In genomic region chr14:98926151-98926550, GRCh38 we compare ENCODE assay signal across 15 cellular contexts.
DNase-seq lines count a peak whose midpoint lies in the region; ATAC-seq, FAIRE-seq and TF ChIP-seq lines count a peak whose summit lies in the region.
"Had no signal": no experiment of that assay in that cellular context is flagged by ENCODE, and none has a peak within 500 bp of the region (broad histone marks: within the 10 kb centered on the region; RNA-seq: fewer than 3 reads in every experiment).

No MANE protein-coding gene starts in this region.

- no CpG with 5 or more reads among the region's 11 CpGs for WGBS in neuronal stem cell (ENCODE audit: extremely low coverage in 2 of 2, insufficient read length in 2 of 2, insufficient replicate concordance in 1 of 2), 2 donors

- H4K91ac ChIP-seq in neuronal stem cell (ENCODE audit: low read depth, low read length, poor library complexity), result no peak overlapping the region

- no peak overlapping the region for H2BK5ac ChIP-seq in neuronal stem cell (ENCODE audit: low read length)

- H3K27ac Mint-ChIP-seq in CD4-positive, CD25-positive, alpha-beta regulatory T cell, result peak overlapping the region; percentile 84 to 94 (median 92)
- H3K27ac Mint-ChIP-seq in activated naive CD4-positive, alpha-beta T cell treated with anti-CD3 and anti-CD28 coated beads, Interleukin-2, amount 10 ng/mL, durations not matched to agents 7 days and 5 days, result peak overlapping the region; percentile 82
- H3K27ac Mint-ChIP-seq: memory B cell had no signal

- peaks cover 0 to 9% (median 3%) of the 10 kb centered on the region in 7 donors for H3K9me3 Mint-ChIP-seq in CD4-positive, CD25-positive, alpha-beta regulatory T cell
- peaks cover 11% of the 10 kb centered on the region for H3K9me3 Mint-ChIP-seq in activated naive CD4-positive, alpha-beta T cell treated with anti-CD3 and anti-CD28 coated beads, Interleukin-2, amount 10 ng/mL, durations not matched to agents 7 days and 5 days

- no peak overlapping the region for H3K27ac ChIP-seq in CD4-positive, CD25-positive, alpha-beta regulatory T cell (ENCODE audit: insufficient read depth, low read length, poor library complexity, severe bottlenecking)
- H3K27ac ChIP-seq in neuronal stem cell (replicated peaks; ENCODE audit: low read length), result no peak overlapping the region
- H3K27ac ChIP-seq: ascending aorta, thoracic aorta had no signal

- peak overlapping the region in 3 of 4 donors; percentile 42 to 68 (median 63) for H3K4me3 Mint-ChIP-seq in CD4-positive, CD25-positive, alpha-beta regulatory T cell
- H3K4me3 Mint-ChIP-seq in activated naive CD4-positive, alpha-beta T cell treated with anti-CD3 and anti-CD28 coated beads, Interleukin-2, amount 10 ng/mL, durations not matched to agents 7 days and 5 days, result no peak overlapping the region
- H3K4me3 Mint-ChIP-seq: memory B cell had no signal

- H3K4me2 ChIP-seq in neuronal stem cell (ENCODE audit: insufficient read depth, low read length, poor library complexity, severe bottlenecking), result no peak overlapping the region

- H3K4me1 Mint-ChIP-seq in CD4-positive, CD25-positive, alpha-beta regulatory T cell, result peaks cover 5 to 55% (median 19%) of the 10 kb centered on the region in 4 donors
- H3K4me1 Mint-ChIP-seq in activated naive CD4-positive, alpha-beta T cell treated with anti-CD3 and anti-CD28 coated beads, Interleukin-2, amount 10 ng/mL, durations not matched to agents 7 days and 5 days, result peaks cover 44% of the 10 kb centered on the region
- H3K4me1 Mint-ChIP-seq: memory B cell had no signal

- no peak overlapping the region for H3K14ac ChIP-seq in neuronal stem cell (ENCODE audit: low read length)

- H2BK15ac ChIP-seq in neuronal stem cell (ENCODE audit: low read length), result no peak overlapping the region

- CTCF ChIA-PET in activated naive CD4-positive, alpha-beta T cell treated with anti-CD3 and anti-CD28 coated beads, Interleukin-2, amount 10 ng/mL, durations not matched to agents 7 days and 5 days (lab: Charles Lee), result no interaction called here

- H3K27me3 ChIP-seq in CD4-positive, CD25-positive, alpha-beta regulatory T cell (ENCODE audit: control insufficient read depth, insufficient read depth, low read length), result no peaks in the 10 kb centered on the region
- H3K27me3 ChIP-seq in neuronal stem cell (ENCODE audit: control insufficient read depth in 3 of 3, insufficient read depth in 3 of 3, low read depth in 1 of 3, low read length in 3 of 3), result no peaks in the 10 kb centered on the region
- H3K27me3 ChIP-seq: ascending aorta had no signal

- no peaks in the 10 kb centered on the region for H3K36me3 ChIP-seq in CD4-positive, CD25-positive, alpha-beta regulatory T cell (ENCODE audit: control insufficient read depth, insufficient read depth, low read length)
- no peaks in the 10 kb centered on the region for H3K36me3 ChIP-seq in neuronal stem cell (replicated peaks in 1 of 2; ENCODE audit: control insufficient read depth in 2 of 2, insufficient read depth in 2 of 2, low read length in 2 of 2)
- H3K36me3 ChIP-seq: ascending aorta, thoracic aorta had no signal

- peak in 2 of 3 donors; percentile 44 to 77 for DNase-seq in CD4-positive, CD25-positive, alpha-beta regulatory T cell
- DNase-seq in T-helper 22 cell (ENCODE audit: low read depth) (peak; percentile 10), neuronal stem cell (ENCODE audit: low spot score) (no peak), RCC 7860 (ENCODE audit: low spot score) (no peak), T-helper 9 cell (no peak), G401 (ENCODE audit: low spot score) (no peak), D721Med (ENCODE audit: insufficient read length, low spot score) (no peak)
- DNase-seq in activated naive CD4-positive, alpha-beta T cell treated with anti-CD3 and anti-CD28 coated beads, Interleukin-2, amount 10 ng/mL, durations not matched to agents 7 days and 5 days, result peak; percentile 66
- DNase-seq: KG1, NCI-H1436 treated with DMSO at 0.1 percent for 48 hours, NCI-H446 had no signal

- peaks cover 10% of the 10 kb centered on the region for H3K36me3 Mint-ChIP-seq in CD4-positive, CD25-positive, alpha-beta regulatory T cell
- no peaks in the 10 kb centered on the region for H3K36me3 Mint-ChIP-seq in activated naive CD4-positive, alpha-beta T cell treated with anti-CD3 and anti-CD28 coated beads, Interleukin-2, amount 10 ng/mL, durations not matched to agents 7 days and 5 days
- H3K36me3 Mint-ChIP-seq: memory B cell had no signal

- H3K27me3 Mint-ChIP-seq in CD4-positive, CD25-positive, alpha-beta regulatory T cell, result peaks cover 6% of the 10 kb centered on the region
- no peaks in the 10 kb centered on the region for H3K27me3 Mint-ChIP-seq in activated naive CD4-positive, alpha-beta T cell treated with anti-CD3 and anti-CD28 coated beads, Interleukin-2, amount 10 ng/mL, durations not matched to agents 7 days and 5 days
- H3K27me3 Mint-ChIP-seq: memory B cell had no signal

- H2AK5ac ChIP-seq in neuronal stem cell (ENCODE audit: low read depth, low read length), result no peak overlapping the region

- peak; percentile 52 to 72 for ATAC-seq in CD4-positive, CD25-positive, alpha-beta regulatory T cell (ENCODE audit: low read depth in 2 of 2)

- no peak overlapping the region for H3K4ac ChIP-seq in neuronal stem cell (ENCODE audit: low read length)

- TF ChIP-seq CTCF in D721Med (IDR thresholded peaks at IDR 0.05; ENCODE audit: insufficient read depth, missing control alignments), result no peak

- no peak overlapping the region for H4K8ac ChIP-seq in neuronal stem cell (ENCODE audit: low read depth, low read length)

- peak overlapping the region; percentile 12 for H3K9ac ChIP-seq in neuronal stem cell (ENCODE audit: low read depth, low read length, poor library complexity)

- H2AFZ ChIP-seq in neuronal stem cell (ENCODE audit: low read length), result no peak overlapping the region

- no peak overlapping the region for H3K18ac ChIP-seq in neuronal stem cell (ENCODE audit: low read length)

- in situ Hi-C loops in G401 (cut with HindIII; ENCODE audit: low sequenced_read_pairs), result no loop called here

- H2BK12ac ChIP-seq in neuronal stem cell (ENCODE audit: low read length), result no peak overlapping the region

- H3K23ac ChIP-seq in neuronal stem cell (ENCODE audit: low read depth, low read length, poor library complexity), result peak overlapping the region; percentile 60

- no peaks in the 10 kb centered on the region for H3K79me1 ChIP-seq in neuronal stem cell (ENCODE audit: low read depth, low read length)

- no peaks in the 10 kb centered on the region for H3K9me3 ChIP-seq in CD4-positive, CD25-positive, alpha-beta regulatory T cell (ENCODE audit: control insufficient read depth in 2 of 2, low read length in 2 of 2)
- no peaks in the 10 kb centered on the region for H3K9me3 ChIP-seq in neuronal stem cell (replicated peaks in 1 of 2; ENCODE audit: control insufficient read depth in 2 of 2, insufficient read depth in 1 of 2, low read depth in 1 of 2, low read length in 2 of 2)
- H3K9me3 ChIP-seq: ascending aorta, thoracic aorta had no signal

- H2BK120ac ChIP-seq in neuronal stem cell (ENCODE audit: low read depth, low read length), result no peak overlapping the region

- FAIRE-seq in RCC 7860 (lab: Jason Lieb, UNC), result no peak
- no peak for FAIRE-seq in D721Med (lab: Jason Lieb, UNC)
- FAIRE-seq: H54 had no signal

- H3K4me3 ChIP-seq in CD4-positive, CD25-positive, alpha-beta regulatory T cell (ENCODE audit: low read depth, low read length), result no peak overlapping the region
- H3K4me3 ChIP-seq in neuronal stem cell (ENCODE audit: low read length in 2 of 2), result no peak overlapping the region
- H3K4me3 ChIP-seq: ascending aorta, thoracic aorta had no signal

- H3K4me1 ChIP-seq in CD4-positive, CD25-positive, alpha-beta regulatory T cell (ENCODE audit: control insufficient read depth, insufficient read depth, low read length, poor library complexity, severe bottlenecking), result peaks cover 24% of the 10 kb centered on the region
- no peaks in the 10 kb centered on the region for H3K4me1 ChIP-seq in neuronal stem cell (ENCODE audit: control insufficient read depth in 2 of 2, insufficient read depth in 1 of 2, low read depth in 1 of 2, low read length in 2 of 2)

Comparison
In these comparisons a context has a peak if more than half of its experiments do, and no peak if none do; other contexts are left out.
1. DNase-seq: peak in CD4-positive, CD25-positive, alpha-beta regulatory T cell (2 of 3), T-helper 22 cell (single experiment) and activated naive CD4-positive, alpha-beta T cell treated with anti-CD3 and anti-CD28 coated beads, Interleukin-2, amount 10 ng/mL, durations not matched to agents 7 days and 5 days (single experiment); none in neuronal stem cell (single experiment), RCC 7860 (single experiment), T-helper 9 cell (single experiment), G401 (single experiment) and D721Med (single experiment).